15 cellular contexts compared by ENCODE assay signal in the genomic region with DNA sequence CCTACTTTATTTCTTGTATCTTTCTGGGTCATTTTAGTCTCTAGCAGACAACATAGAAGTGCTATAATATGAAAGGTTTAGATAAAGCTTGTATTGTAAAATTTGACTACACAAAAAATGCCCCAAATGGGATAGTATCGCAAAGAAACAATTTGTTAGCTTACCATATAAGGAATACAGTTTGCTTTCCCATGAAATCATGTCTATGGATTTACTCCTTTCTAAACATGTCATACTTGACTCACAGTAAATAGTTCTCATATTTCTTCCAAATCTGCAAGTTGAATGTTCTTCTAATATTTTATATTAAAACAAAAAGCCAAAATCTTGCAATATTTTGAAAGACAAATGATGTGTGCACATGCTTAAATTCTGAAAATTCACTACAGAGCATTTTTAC.
"Had no signal": no experiment of that assay in that cellular context is flagged by ENCODE, and none has a peak within 500 bp of the region (broad histone marks: within the 10 kb centered on the region; RNA-seq: fewer than 3 reads in every experiment).

No MANE protein-coding gene starts in this region.

- H3K27ac ChIP-seq: hepatocyte, parathyroid adenoma, thoracic aorta, upper lobe of right lung had no signal

- DNase-seq: activated CD4-positive, alpha-beta T cell treated with anti-CD3 and anti-CD28 coated beads, Interleukin-2, amount 50 U/mL, for 1 hour; activated naive CD4-positive, alpha-beta T cell treated with anti-CD3 and anti-CD28 coated beads for 36 hours; central memory CD4-positive, alpha-beta T cell; effector memory CD4-positive, alpha-beta T cell; mucosa of descending colon; naive thymus-derived CD4-positive, alpha-beta T cell; T-helper 1 cell; T1000; upper lobe of right lung had no signal

- H3K4me3 ChIP-seq: hepatocyte, mucosa of descending colon, thoracic aorta, upper lobe of right lung had no signal

- ATAC-seq: activated CD4-positive, CD25-positive, alpha-beta regulatory T cell treated with anti-CD3 and anti-CD28 coated beads, Interleukin-2, amount 50 U/mL, for 24 hours; left lobe of liver; mucosa of descending colon; naive thymus-derived CD4-positive, alpha-beta T cell; stimulated activated effector memory CD8-positive, alpha-beta T cell treated with anti-CD3 and anti-CD28 coated beads, Interleukin-12 subunit alpha, Interleukin-12 subunit beta, amount 100 ng/mL, for 72 hours; upper lobe of right lung had no signal

- H3K36me3 ChIP-seq: thoracic aorta had no signal

- H3K27me3 ChIP-seq: hepatocyte, upper lobe of right lung had no signal

- H3K4me1 ChIP-seq: parathyroid adenoma, upper lobe of right lung had no signal

- H3K9me3 ChIP-seq: thoracic aorta, upper lobe of right lung had no signal
